In genomic region chrX:32443841-32444240, GRCh38 we compare ENCODE assay signal across 26 cellular contexts.
"Had no signal": no experiment of that assay in that cellular context is flagged by ENCODE, and none has a peak within 500 bp of the region (broad histone marks: within the 10 kb centered on the region; RNA-seq: fewer than 3 reads in every experiment).

No MANE protein-coding gene starts in this region.

- H3K79me2 ChIP-seq: hepatocyte had no signal

- H3K36me3 ChIP-seq: brain microvascular endothelial cell, left lung, upper lobe of left lung had no signal

- ATAC-seq: activated naive CD4-positive, alpha-beta T cell treated with anti-CD3 and anti-CD28 coated beads, Interleukin-2, amount 50 U/mL, for 72 hours; left lung; natural killer cell; WTC11 had no signal

- H3K27ac Mint-ChIP-seq: activated CD4-positive, alpha-beta memory T cell treated with anti-CD3 and anti-CD28 coated beads, Interleukin-2, amount 10 ng/mL, durations not matched to agents 7 days and 5 days; activated naive CD4-positive, alpha-beta T cell treated with anti-CD3 and anti-CD28 coated beads, Interleukin-2, amount 50 U/mL, for 72 hours; activated T-helper 1 cell treated with anti-CD3 and anti-CD28 coated beads, Interleukin-12 subunit alpha, Interleukin-12 subunit beta, Interleukin-2, Interleukin-4 antibody, amounts not matched to agents 30 ng/mL and 10 ng/mL and 1 ng/mL, durations not matched to agents 14 hours and 24 hours and 36 hours; natural killer cell; WTC11 had no signal

- H3K9me3 ChIP-seq: left lung, sigmoid colon, upper lobe of left lung had no signal

- H3K9me3 Mint-ChIP-seq: activated CD4-positive, alpha-beta memory T cell treated with anti-CD3 and anti-CD28 coated beads, Interleukin-2, amount 10 ng/mL, durations not matched to agents 7 days and 5 days; activated T-helper 1 cell treated with anti-CD3 and anti-CD28 coated beads, Interleukin-12 subunit alpha, Interleukin-12 subunit beta, Interleukin-2, Interleukin-4 antibody, amounts not matched to agents 30 ng/mL and 10 ng/mL and 1 ng/mL, durations not matched to agents 14 hours and 24 hours and 36 hours had no signal

- H3K27ac ChIP-seq: brain microvascular endothelial cell, hepatocyte, left lung, sigmoid colon, upper lobe of left lung had no signal

- H3K27me3 Mint-ChIP-seq: activated CD4-positive, alpha-beta memory T cell treated with anti-CD3 and anti-CD28 coated beads, Interleukin-2, amount 10 ng/mL, durations not matched to agents 7 days and 5 days; progenitor cell of endocrine pancreas had no signal

- H3K4me1 ChIP-seq: left lung, sigmoid colon, upper lobe of left lung had no signal

- H3K4me2 ChIP-seq: hepatocyte, smooth muscle cell had no signal

- H2AFZ ChIP-seq: hepatocyte had no signal

- H3K36me3 Mint-ChIP-seq: activated naive CD4-positive, alpha-beta T cell treated with anti-CD3 and anti-CD28 coated beads, Interleukin-2, amount 50 U/mL, for 72 hours; natural killer cell had no signal

- H3K27me3 ChIP-seq: brain microvascular endothelial cell, hepatocyte, sigmoid colon, upper lobe of left lung had no signal

- H3K4me3 ChIP-seq: hepatocyte, left lung, lung, sigmoid colon, smooth muscle cell, upper lobe of left lung had no signal

- H3K4me3 Mint-ChIP-seq: activated CD4-positive, alpha-beta memory T cell treated with anti-CD3 and anti-CD28 coated beads, Interleukin-2, amount 10 ng/mL, durations not matched to agents 7 days and 5 days; activated T-helper 1 cell treated with anti-CD3 and anti-CD28 coated beads, Interleukin-12 subunit alpha, Interleukin-12 subunit beta, Interleukin-2, Interleukin-4 antibody, amounts not matched to agents 30 ng/mL and 10 ng/mL and 1 ng/mL, durations not matched to agents 14 hours and 24 hours and 36 hours; WTC11 had no signal

- H3K4me1 Mint-ChIP-seq: WTC11 had no signal

- DNase-seq: activated CD4-positive, alpha-beta memory T cell treated with anti-CD3 and anti-CD28 coated beads, Interleukin-2, amount 10 ng/mL, durations not matched to agents 7 days and 5 days; activated CD4-positive, alpha-beta T cell treated with anti-CD3 and anti-CD28 coated beads for 48 hours; activated gamma-delta T cell; activated T-cell treated with anti-CD3 and anti-CD28 coated beads for 4 hours; aorta; brain microvascular endothelial cell; caudate nucleus; effector memory CD4-positive, alpha-beta T cell; foreskin melanocyte; glutamatergic neuron; kidney glomerular epithelial cell; left lung; natural killer cell; retina; sigmoid colon; stimulated activated CD4-positive, alpha-beta T cell treated with anti-CD3 and anti-CD28 coated beads, Interleukin-15, amount 100 ng/mL, for 24 hours; stimulated activated naive CD4-positive, alpha-beta T cell; T-helper 9 cell; upper lobe of left lung had no signal
